In the genomic region with DNA sequence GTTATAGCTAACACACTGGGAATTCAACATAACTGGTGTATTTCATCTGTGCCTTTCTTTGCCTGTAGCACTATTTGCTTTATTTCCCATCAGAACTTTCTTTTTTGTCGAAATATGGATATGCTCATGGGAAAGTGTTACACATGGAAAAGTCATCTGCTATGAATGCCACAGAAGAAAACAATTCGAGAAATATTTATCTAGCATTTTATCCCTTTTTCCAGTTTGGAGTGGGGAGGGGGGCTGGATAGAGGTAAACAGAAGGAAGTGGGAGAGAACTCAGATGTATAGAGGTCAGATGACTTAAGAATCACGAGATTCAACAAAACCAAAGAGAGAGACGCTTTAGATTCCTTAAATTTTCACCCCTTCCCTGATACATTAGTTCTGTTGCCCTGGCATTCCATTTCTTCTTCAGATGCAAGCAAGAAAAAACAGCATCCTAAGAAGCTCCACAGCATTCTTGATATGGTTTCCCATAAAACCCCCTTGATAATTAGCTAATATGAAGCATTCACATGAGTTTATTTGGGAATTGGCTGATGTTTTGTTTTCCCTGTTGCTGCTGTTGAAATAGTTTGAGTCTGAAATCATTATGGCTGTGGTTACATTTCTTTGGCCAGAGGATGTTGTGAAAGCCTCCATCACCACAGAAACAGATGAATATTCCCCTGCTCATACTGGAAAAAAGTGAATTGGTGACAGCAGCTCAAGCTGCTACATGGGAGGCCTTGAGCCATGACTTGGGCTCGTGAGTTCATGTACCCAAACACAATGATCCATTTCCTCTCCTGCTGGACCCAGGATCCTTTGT, we compare ENCODE assay signal across 10 cellular contexts.
DNase-seq lines count a peak whose midpoint lies in the region; ATAC-seq and TF ChIP-seq lines count a peak whose summit lies in the region.
"Had no signal": no experiment of that assay in that cellular context is flagged by ENCODE, and none has a peak within 500 bp of the region (broad histone marks: within the 10 kb centered on the region; RNA-seq: fewer than 3 reads in every experiment).

No MANE protein-coding gene starts in this region.

- H3K9me3 ChIP-seq in right cardiac atrium (ENCODE audit: control insufficient read depth, low read length) (no peaks in the 10 kb centered on the region), upper lobe of right lung (no peaks in the 10 kb centered on the region)

- no peaks in the 10 kb centered on the region for H3K4me1 ChIP-seq in right cardiac atrium (ENCODE audit: control insufficient read depth, insufficient read depth, low read length)
- no peaks in the 10 kb centered on the region for H3K4me1 ChIP-seq in upper lobe of right lung

- H3K27me3 ChIP-seq in right cardiac atrium (ENCODE audit: control insufficient read depth, insufficient read depth) (no peaks in the 10 kb centered on the region), upper lobe of right lung (no peaks in the 10 kb centered on the region)

- peak; percentile 84 to 97 for ATAC-seq in right cardiac atrium
- peak; percentile 26 for ATAC-seq in upper lobe of right lung
- no peak for ATAC-seq in esophagus mucosa

- DNase-seq in M059J (ENCODE audit: low read depth) (peak; percentile 98), astrocyte of the cerebellum (ENCODE audit: low read depth) (peak; percentile 98), right cardiac atrium (peak; percentile 16 to 63 (median 49)), upper lobe of right lung (no peak), KBM-7 (no peak), NCI-H82 treated with DMSO at 0.1 percent for 48 hours (lab: John Stamatoyannopoulos, UW; ENCODE audit: unreplicated experiment) (no peak), NCI-H2029 (lab: John Stamatoyannopoulos, UW) (no peak)
- DNase-seq: activated gamma-delta T cell treated with Interleukin-2 at 50 U/mL for 16 hours; stimulated activated CD4-positive, alpha-beta T cell treated with anti-CD3 and anti-CD28 coated beads, Interleukin-15, amount 100 ng/mL, for 24 hours had no signal

- TF ChIP-seq CTCF in astrocyte of the cerebellum (IDR thresholded peaks at IDR 0.05; ENCODE audit: low read depth, low read length, missing control alignments) (no peak), upper lobe of right lung (IDR thresholded peaks at IDR 0.05) (no peak)

- in situ Hi-C loops in astrocyte of the cerebellum (cut with HindIII; ENCODE audit: low sequenced_read_pairs), result no loop called here
- in situ Hi-C loops in KBM-7 (cut with MboI; ENCODE audit: low pct_unique_long_range_greater_than_20kb, low sequenced_read_pairs), result no loop called here

- WGBS in right cardiac atrium, result 39% methylated on average over 5 of the region's 5 CpGs

- H3K27ac ChIP-seq in right cardiac atrium (ENCODE audit: low read length), result no peak overlapping the region
- peak overlapping the region; percentile 70 for H3K27ac ChIP-seq in upper lobe of right lung

- H3K4me3 ChIP-seq in astrocyte of the cerebellum (ENCODE audit: low read depth, low read length) (no peak overlapping the region), right cardiac atrium (ENCODE audit: low read length) (no peak overlapping the region), upper lobe of right lung (no peak overlapping the region)

- H3K36me3 ChIP-seq in upper lobe of right lung, result no peaks in the 10 kb centered on the region

- intact Hi-C loops in right cardiac atrium (cut with DNase I), result no loop called here
- intact Hi-C loops in upper lobe of right lung (cut with DNase I), result no loop called here

Comparison
In these comparisons a context has a peak if more than half of its experiments do, and no peak if none do; other contexts are left out.
1. DNase-seq: peak in M059J (single experiment), astrocyte of the cerebellum (single experiment) and right cardiac atrium (3 of 3); none in upper lobe of right lung (single experiment), KBM-7 (single experiment), NCI-H82 treated with DMSO at 0.1 percent for 48 hours (single experiment) and NCI-H2029 (single experiment).